In the genomic region with DNA sequence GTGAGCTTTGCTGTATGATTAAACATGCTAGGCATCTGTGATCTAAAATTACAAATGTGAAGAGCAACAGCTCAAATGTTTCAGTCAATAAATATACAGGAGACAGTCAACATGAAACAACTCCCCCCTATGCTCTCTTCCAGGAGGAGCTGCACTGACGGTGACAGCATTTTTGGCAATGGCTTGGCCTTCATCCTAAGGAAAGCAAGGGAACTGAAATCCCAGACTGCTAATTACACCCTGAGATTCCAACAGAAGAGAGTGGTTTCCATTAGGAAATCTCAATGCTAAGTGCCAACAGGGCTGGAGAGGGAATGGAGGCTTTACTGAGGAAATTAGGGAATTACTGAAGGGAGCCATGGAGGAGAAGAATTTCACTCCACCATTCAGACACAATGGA, we compare ENCODE assay signal across 1 cellular context.
TF ChIP-seq lines count a peak whose summit lies in the region.

No MANE protein-coding gene starts in this region.

TF ChIP-seq in SK-N-SH treated with all-trans-retinoic acid at 6 μM for 48 hours, 23 proteins besides CTCF, POLR2A, EP300 and RAD21 (continued from another document):
- TF ChIP-seq ZNF8 (CRISPR knock-in tag; IDR thresholded peaks at IDR 0.05) (no peak), PPARA (CRISPR knock-in tag; IDR thresholded peaks at IDR 0.05; ENCODE audit: borderline replicate concordance) (no peak), OSR1 (CRISPR knock-in tag; IDR thresholded peaks at IDR 0.05) (no peak), ZC3H10 (CRISPR knock-in tag; IDR thresholded peaks at IDR 0.05) (no peak), ZFP30 (CRISPR knock-in tag; IDR thresholded peaks at IDR 0.05) (no peak)
- TF ChIP-seq, protein P1, sequence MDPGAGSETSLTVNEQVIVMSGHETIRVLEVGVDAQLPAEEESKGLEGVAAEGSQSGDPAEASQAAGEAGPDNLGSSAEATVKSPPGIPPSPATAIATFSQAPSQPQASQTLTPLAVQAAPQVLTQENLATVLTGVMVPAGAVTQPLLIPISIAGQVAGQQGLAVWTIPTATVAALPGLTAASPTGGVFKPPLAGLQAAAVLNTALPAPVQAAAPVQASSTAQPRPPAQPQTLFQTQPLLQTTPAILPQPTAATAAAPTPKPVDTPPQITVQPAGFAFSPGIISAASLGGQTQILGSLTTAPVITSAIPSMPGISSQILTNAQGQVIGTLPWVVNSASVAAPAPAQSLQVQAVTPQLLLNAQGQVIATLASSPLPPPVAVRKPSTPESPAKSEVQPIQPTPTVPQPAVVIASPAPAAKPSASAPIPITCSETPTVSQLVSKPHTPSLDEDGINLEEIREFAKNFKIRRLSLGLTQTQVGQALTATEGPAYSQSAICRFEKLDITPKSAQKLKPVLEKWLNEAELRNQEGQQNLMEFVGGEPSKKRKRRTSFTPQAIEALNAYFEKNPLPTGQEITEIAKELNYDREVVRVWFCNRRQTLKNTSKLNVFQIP (CRISPR knock-in tag; IDR thresholded peaks at IDR 0.05; ENCODE audit: borderline replicate concordance, low read depth), result no peak
